In the genomic region with DNA sequence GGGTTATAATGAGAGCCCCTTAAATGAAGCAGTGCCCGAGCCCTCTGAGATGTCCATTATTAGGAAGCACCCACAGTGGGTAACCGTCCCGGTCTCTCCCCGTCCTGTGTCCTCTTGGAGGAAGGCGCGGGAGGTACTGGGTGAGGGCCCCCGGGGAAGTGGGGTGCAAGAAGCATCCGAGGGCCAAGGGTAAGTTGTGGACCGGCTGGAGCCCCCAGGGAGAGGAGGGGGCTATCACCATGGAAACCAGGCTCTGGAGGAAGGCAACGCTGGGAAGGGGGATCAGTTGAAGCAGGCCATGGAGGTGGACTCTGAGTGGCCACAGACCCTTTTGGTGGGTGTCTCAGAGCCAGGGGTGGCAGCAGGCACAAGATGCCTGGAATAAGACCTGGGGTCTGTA, we compare ENCODE assay signal across 9 cellular contexts.
"Had no signal": no experiment of that assay in that cellular context is flagged by ENCODE, and none has a peak within 500 bp of the region (broad histone marks: within the 10 kb centered on the region; RNA-seq: fewer than 3 reads in every experiment).

No MANE protein-coding gene starts in this region.

- H3K27ac Mint-ChIP-seq: GM23338, HFFc6 had no signal

- H3K4me3 Mint-ChIP-seq: GM23338, HFFc6 had no signal

- H3K4me1 ChIP-seq: HAP-1 had no signal

- H3K36me3 ChIP-seq: HAP-1 had no signal

- H3K9me3 ChIP-seq: HAP-1 had no signal

- H2AFZ ChIP-seq: GM23338 had no signal

- H3K4me1 Mint-ChIP-seq: GM23338 had no signal

- DNase-seq: HFFc6, IMR-90, KBM-7 had no signal

- H3K4me3 ChIP-seq: GM23338, HAP-1 had no signal

- ATAC-seq: GM23338, HCT116 had no signal

- FAIRE-seq: H1, H54, HTR-8/SVneo had no signal

- H3K4me2 ChIP-seq: GM23338 had no signal

- H3K9me3 Mint-ChIP-seq: GM23338, HFFc6 had no signal
